ENCODE assay signal across 17 cellular contexts in genomic region chr2:67225287-67225973, GRCh38.
DNase-seq lines count a peak whose midpoint lies in the region; ATAC-seq and TF ChIP-seq lines count a peak whose summit lies in the region.
"Had no signal": no experiment of that assay in that cellular context is flagged by ENCODE, and none has a peak within 500 bp of the region (broad histone marks: within the 10 kb centered on the region; RNA-seq: fewer than 3 reads in every experiment).

No MANE protein-coding gene starts in this region.

- intact Hi-C loops in body of pancreas (cut with DNase I), result no loop called here

- no peaks in the 10 kb centered on the region for H3K36me3 ChIP-seq in body of pancreas (replicated peaks in 1 of 2; ENCODE audit: insufficient read depth in 1 of 2, low read depth in 2 of 2)
- H3K36me3 ChIP-seq: BLaER1 treated with 17β-estradiol and CSF1 and Interleukin-3, amounts not matched to agents 10 nM and 100 nM had no signal

- peak overlapping the region in 1 of 4 donors; percentile 22 for H3K27ac ChIP-seq in body of pancreas
- H3K27ac ChIP-seq: 22Rv1; A549; BLaER1 treated with 17β-estradiol and CSF1 and Interleukin-3, amounts not matched to agents 10 nM and 100 nM; C4-2B had no signal

- no peaks in the 10 kb centered on the region for H3K9me3 ChIP-seq in body of pancreas
- H3K9me3 ChIP-seq: A549, Caco-2 had no signal

- H3K27me3 ChIP-seq in body of pancreas, result no peaks in the 10 kb centered on the region
- H3K27me3 ChIP-seq: BLaER1 treated with 17β-estradiol and CSF1 and Interleukin-3, amounts not matched to agents 10 nM and 100 nM had no signal

- ATAC-seq in body of pancreas (peak; percentile 42), omental fat pad (ENCODE audit: low FRiP score) (no peak)
- ATAC-seq: A549; CD8-positive, alpha-beta T cell had no signal

- no peak for TF ChIP-seq POLR2A in body of pancreas (IDR thresholded peaks at IDR 0.05)

- POLR2A ChIA-PET in HEK293T (lab: Yijun Ruan, JAX), result no interaction called here

- H3K4me3 ChIP-seq in body of pancreas, result no peak overlapping the region
- H3K4me3 ChIP-seq: A549; BLaER1 treated with 17β-estradiol and CSF1 and Interleukin-3, amounts not matched to agents 10 nM and 100 nM had no signal

- CTCF ChIA-PET in HEK293T (lab: Yijun Ruan, JAX), result no interaction called here

- no peak for TF ChIP-seq CTCF in body of pancreas (IDR thresholded peaks at IDR 0.05)
- TF ChIP-seq CTCF in omental fat pad (IDR thresholded peaks at IDR 0.05), result no peak

- DNase-seq in HEK293T (ENCODE audit: extremely low spot score) (no peak), body of pancreas (no peak), mucosa of gallbladder (ENCODE audit: low spot score) (peak; percentile 20), omental fat pad (ENCODE audit: low spot score) (no peak), NCI-H2227 (lab: John Stamatoyannopoulos, UW; ENCODE audit: unreplicated experiment) (no peak)
- no peak for DNase-seq in NK-92 treated with Interleukin-12 subunit alpha and Interleukin-12 subunit beta, amount 100 ng/mL, for 24 hours (lab: John Stamatoyannopoulos, UW)
- DNase-seq: AML-193; Caco-2; Calu3; CD4-positive, alpha-beta T cell; CD8-positive, alpha-beta T cell; DMS79 treated with DMSO at 0.1 percent for 48 hours; GF-D8 had no signal

- H3K4me1 ChIP-seq in body of pancreas, result peaks cover 43% of the 10 kb centered on the region
- H3K4me1 ChIP-seq: A549; BLaER1 treated with 17β-estradiol and CSF1 and Interleukin-3, amounts not matched to agents 10 nM and 100 nM; Caco-2 had no signal

- 42 to 49% methylated on average over 4 of the region's 4 CpGs for WGBS in body of pancreas, 2 donors

TF ChIP-seq in HEK293T, 16 proteins besides CTCF, POLR2A, EP300 and RAD21:
- no peak for TF ChIP-seq FOXA1 (IDR thresholded peaks at IDR 0.05)
- TF ChIP-seq FOXM1 (IDR thresholded peaks at IDR 0.05; ENCODE audit: borderline replicate concordance), result no peak
- TF ChIP-seq PKNOX1 (IDR thresholded peaks at IDR 0.05), result peak; percentile 53
